9 cellular contexts compared by ENCODE assay signal in genomic region chr1:112702067-112702395, GRCh38. TPM values are rescaled to one million over a fixed set of nuclear protein-coding genes. Genes with fewer than 3 reads are reported as not detected.
A peak's percentile ranks its signal among the peaks of the same experiment; 100 is the strongest.
DNase-seq lines count a peak whose midpoint lies in the region; ATAC-seq and TF ChIP-seq lines count a peak whose summit lies in the region.
"Had no signal": no experiment of that assay in that cellular context is flagged by ENCODE, and none has a peak within 500 bp of the region (broad histone marks: within the 10 kb centered on the region; RNA-seq: fewer than 3 reads in every experiment).

No MANE protein-coding gene starts in this region.

- in situ Hi-C loops in Panc1 (cut with HindIII; ENCODE audit: low pct_unique_long_range_greater_than_20kb, low sequenced_read_pairs): no loop called here

- no peak overlapping the region for H3K4me3 ChIP-seq in CD4-positive, CD25-positive, alpha-beta regulatory T cell (ENCODE audit: low read depth, low read length)
- H3K4me3 ChIP-seq in Panc1 (ENCODE audit: low read depth in 2 of 2, low read length in 2 of 2) (no peak overlapping the region), esophagus (ENCODE audit: low read depth in 1 of 2, low read length in 2 of 2) (no peak overlapping the region)

- H3K36me3 ChIP-seq in CD4-positive, CD25-positive, alpha-beta regulatory T cell (ENCODE audit: control insufficient read depth, insufficient read depth, low read length): peaks cover 25% of the 10 kb centered on the region
- H3K36me3 ChIP-seq in Panc1 (ENCODE audit: control insufficient read depth, insufficient read depth, low read length) (peaks cover 2% of the 10 kb centered on the region), esophagus (ENCODE audit: control insufficient read depth in 2 of 2, insufficient read depth in 2 of 2, low read length in 1 of 2) (peaks cover 4 to 29% of the 10 kb centered on the region in 2 donors)

- H3K27ac ChIP-seq in CD4-positive, CD25-positive, alpha-beta regulatory T cell (ENCODE audit: insufficient read depth, low read length, poor library complexity, severe bottlenecking): no peak overlapping the region
- H3K27ac ChIP-seq in Panc1 (ENCODE audit: low read length) (peak overlapping the region; percentile 54; the same call in 1 of the 2 replicates), esophagus (ENCODE audit: low read depth in 2 of 2, low read length in 1 of 2) (peak overlapping the region; percentile 73 to 87)

- no peaks in the 10 kb centered on the region for H3K9me3 ChIP-seq in CD4-positive, CD25-positive, alpha-beta regulatory T cell (ENCODE audit: control insufficient read depth in 2 of 2, low read length in 2 of 2)
- H3K9me3 ChIP-seq in Panc1 (ENCODE audit: control insufficient read depth, insufficient read depth, low read depth, low read length): no peaks in the 10 kb centered on the region
- H3K9me3 ChIP-seq in esophagus (ENCODE audit: control insufficient read depth in 2 of 2, insufficient read depth in 1 of 2, low read depth in 1 of 2, low read length in 1 of 2): no peaks in the 10 kb centered on the region

- no peak for ATAC-seq in CD4-positive, CD25-positive, alpha-beta regulatory T cell (ENCODE audit: low read depth in 2 of 2)
- ATAC-seq in Panc1: no peak
- ATAC-seq in GM18511 (IDR thresholded peaks at IDR 0.05; ENCODE audit: unreplicated experiment): no peak

- no peaks in the 10 kb centered on the region for H3K27me3 ChIP-seq in CD4-positive, CD25-positive, alpha-beta regulatory T cell (ENCODE audit: control insufficient read depth, insufficient read depth, low read length)
- H3K27me3 ChIP-seq in Panc1 (ENCODE audit: control insufficient read depth, insufficient read depth, low read length) (no peaks in the 10 kb centered on the region), esophagus (ENCODE audit: control insufficient read depth in 1 of 2, insufficient read depth in 2 of 2, low read length in 2 of 2) (no peaks in the 10 kb centered on the region)

- CTCF ChIA-PET in Panc1 (lab: Charles Lee): interaction anchor here (0.6 kb wide), 2 partner anchors 330 to 675 kb away, joined by 3 to 4 read pairs; no protein-coding TSS in a partner anchor

- no peaks in the 10 kb centered on the region for H3K27me3 Mint-ChIP-seq in CD4-positive, CD25-positive, alpha-beta regulatory T cell
- no peaks in the 10 kb centered on the region for H3K27me3 Mint-ChIP-seq in progenitor cell of endocrine pancreas

- H3K36me3 Mint-ChIP-seq in CD4-positive, CD25-positive, alpha-beta regulatory T cell: peaks cover 24% of the 10 kb centered on the region
- peaks cover 20% of the 10 kb centered on the region for H3K36me3 Mint-ChIP-seq in progenitor cell of endocrine pancreas (ENCODE audit: insufficient read depth)

- peaks cover 42% of the 10 kb centered on the region for H3K4me1 ChIP-seq in CD4-positive, CD25-positive, alpha-beta regulatory T cell (ENCODE audit: control insufficient read depth, insufficient read depth, low read length, poor library complexity, severe bottlenecking)
- H3K4me1 ChIP-seq in Panc1 (ENCODE audit: control insufficient read depth, insufficient read depth, low read length) (peaks cover 57% of the 10 kb centered on the region), esophagus (ENCODE audit: control insufficient read depth in 2 of 2, insufficient read depth in 2 of 2, low read length in 1 of 2) (peaks cover 17 to 32% of the 10 kb centered on the region in 2 donors)

- WGBS in esophagus, 2 donors: 43 to 56% methylated on average over 3 of the region's 3 CpGs

- intact Hi-C loops in Panc1 (cut with micrococcal nuclease; ENCODE audit: unreplicated experiment): no loop called here

- peak overlapping the region; percentile 53 to 82 (median 67) for H3K27ac Mint-ChIP-seq in CD4-positive, CD25-positive, alpha-beta regulatory T cell
- peak overlapping the region; percentile 4 for H3K27ac Mint-ChIP-seq in progenitor cell of endocrine pancreas

- peaks cover 12 to 56% (median 36%) of the 10 kb centered on the region in 4 donors for H3K4me1 Mint-ChIP-seq in CD4-positive, CD25-positive, alpha-beta regulatory T cell
- H3K4me1 Mint-ChIP-seq in progenitor cell of endocrine pancreas (ENCODE audit: low read depth): peaks cover 41% of the 10 kb centered on the region

- H3K9me3 Mint-ChIP-seq in CD4-positive, CD25-positive, alpha-beta regulatory T cell: no peaks in the 10 kb centered on the region
- H3K9me3 Mint-ChIP-seq in progenitor cell of endocrine pancreas (ENCODE audit: low read depth): no peaks in the 10 kb centered on the region

- POLR2A ChIA-PET in Panc1 (lab: Charles Lee): interaction anchor here (0.7 kb wide), 1 partner anchor 19 kb away, joined by 3 read pairs; no protein-coding TSS in a partner anchor

- no peak for DNase-seq in CD4-positive, CD25-positive, alpha-beta regulatory T cell
- DNase-seq in Panc1 (ENCODE audit: low read depth, low spot score) (no peak), progenitor cell of endocrine pancreas (ENCODE audit: low spot score, unreplicated experiment) (no peak), SK-N-DZ (ENCODE audit: low spot score) (no peak), NCI-H146 (lab: John Stamatoyannopoulos, UW) (no peak), SIG-M5 treated with dmso at 0.1 percent for 504 hours (lab: John Stamatoyannopoulos, UW; ENCODE audit: unreplicated experiment) (no peak)
- DNase-seq: NCI-H2081 treated with DMSO at 0.1 percent for 48 hours had no signal

- H3K4me3 Mint-ChIP-seq in CD4-positive, CD25-positive, alpha-beta regulatory T cell: no peak overlapping the region
- no peak overlapping the region for H3K4me3 Mint-ChIP-seq in progenitor cell of endocrine pancreas (ENCODE audit: low read depth)

- BruUV-seq in Panc1 (replicated peaks; lab: Mats Ljungman, UMichigan): no TSS peak

- TF ChIP-seq CTCF in Panc1 (IDR thresholded peaks at IDR 0.05) (no peak), progenitor cell of endocrine pancreas (IDR thresholded peaks at IDR 0.05; ENCODE audit: unreplicated experiment) (no peak)

RNA-seq across cellular contexts. Expression of gene RHOC, which starts 4.9 kb away (rescaled TPM):
- total RNA-seq in CD4-positive, CD25-positive, alpha-beta regulatory T cell: 17.4 TPM
- 10 to 100 TPM; 20.1 to 34.1 (median 28.9) TPM for polyA plus RNA-seq in CD4-positive, CD25-positive, alpha-beta regulatory T cell
- 197 TPM for total RNA-seq in Panc1 (2021; ENCODE audit: unreplicated experiment)
- 427 TPM for polyA plus RNA-seq in Panc1 (2012; ENCODE audit: insufficient read length)
- 10 to 100 TPM; 53.0 to 89.5 TPM for polyA plus RNA-seq in esophagus
- 87.3 and 97.3 TPM in 2 replicates for total RNA-seq in progenitor cell of endocrine pancreas
- 69.8 and 78.2 TPM in 2 replicates for polyA plus RNA-seq in SK-N-DZ (2014; cell fraction: cytosol; rRNA removed)
- 39.0 and 48.4 TPM in 2 replicates for polyA plus RNA-seq in SK-N-DZ (2014; cell fraction: nucleus; rRNA removed)

RNA-seq across cellular contexts. Expression of gene PPM1J, which starts 13.1 kb away (rescaled TPM):
- not detected for total RNA-seq in CD4-positive, CD25-positive, alpha-beta regulatory T cell
- not detected for polyA plus RNA-seq in CD4-positive, CD25-positive, alpha-beta regulatory T cell
- total RNA-seq in Panc1 (2021; ENCODE audit: unreplicated experiment): 0.51 TPM
- 0.91 TPM for polyA plus RNA-seq in Panc1 (2012; ENCODE audit: insufficient read length)
- 1 to 10 TPM; 2.8 to 3.5 TPM for polyA plus RNA-seq in esophagus
- total RNA-seq in progenitor cell of endocrine pancreas: 0.43 and 0.71 TPM in 2 replicates
- 16.2 and 19.5 TPM in 2 replicates for polyA plus RNA-seq in SK-N-DZ (2014; cell fraction: cytosol; rRNA removed)
- 62.8 and 90.2 TPM in 2 replicates for polyA plus RNA-seq in SK-N-DZ (2014; cell fraction: nucleus; rRNA removed)

RNA-seq across cellular contexts. Expression of gene MOV10, which starts 27.6 kb away (rescaled TPM):
- 94.2 TPM for total RNA-seq in CD4-positive, CD25-positive, alpha-beta regulatory T cell
- 10 to 100 TPM; 26.1 to 29.8 (median 28.3) TPM for polyA plus RNA-seq in CD4-positive, CD25-positive, alpha-beta regulatory T cell
- total RNA-seq in Panc1 (2021; ENCODE audit: unreplicated experiment): 106 TPM
- 88.0 TPM for polyA plus RNA-seq in Panc1 (2012; ENCODE audit: insufficient read length)
- polyA plus RNA-seq in esophagus: 10 to 100 TPM; 43.2 to 67.6 TPM
- 128 and 137 TPM in 2 replicates for total RNA-seq in progenitor cell of endocrine pancreas
- polyA plus RNA-seq in SK-N-DZ (2014; cell fraction: cytosol; rRNA removed): 12.0 and 22.1 TPM in 2 replicates
- 88.5 and 96.3 TPM in 2 replicates for polyA plus RNA-seq in SK-N-DZ (2014; cell fraction: nucleus; rRNA removed)
